35 cellular contexts compared by ENCODE assay signal in genomic region chr10:49382226-49382625, GRCh38. TPM values are rescaled to one million over a fixed set of nuclear protein-coding genes. Genes with fewer than 3 reads are reported as not detected.
"Had no signal": no experiment of that assay in that cellular context is flagged by ENCODE, and none has a peak within 500 bp of the region (broad histone marks: within the 10 kb centered on the region; RNA-seq: fewer than 3 reads in every experiment).

No MANE protein-coding gene starts in this region.

- H3K27ac ChIP-seq: adrenal gland, body of pancreas, epithelial cell of prostate, esophagus squamous epithelium, gastroesophageal sphincter, heart right ventricle had no signal

- H3K4me3 Mint-ChIP-seq: activated CD4-positive, alpha-beta memory T cell treated with anti-CD3 and anti-CD28 coated beads, Interleukin-2, amount 10 ng/mL, durations not matched to agents 7 days and 5 days; activated CD4-positive, alpha-beta T cell treated with anti-CD3 and anti-CD28 coated beads for 36 hours; activated CD4-positive, alpha-beta T cell treated with anti-CD3 and anti-CD28 coated beads, Interleukin-2, amount 10 ng/mL, durations not matched to agents 24 days and 14 days; activated naive CD4-positive, alpha-beta T cell treated with anti-CD3 and anti-CD28 coated beads for 36 hours; activated naive CD4-positive, alpha-beta T cell treated with anti-CD3 and anti-CD28 coated beads, Interleukin-2, amount 50 U/mL, for 24 hours; activated naive CD8-positive, alpha-beta T cell treated with anti-CD3 and anti-CD28 coated beads for 36 hours; activated naive CD8-positive, alpha-beta T cell treated with anti-CD3 and anti-CD28 coated beads, Interleukin-2, amount 50 U/mL, for 24 hours; activated T-helper 1 cell treated with anti-CD3 and anti-CD28 coated beads, Interleukin-12 subunit alpha, Interleukin-12 subunit beta, Interleukin-2, Interleukin-4 antibody, amounts not matched to agents 30 ng/mL and 10 ng/mL and 1 ng/mL, durations not matched to agents 14 hours and 24 hours and 36 hours; T-cell; T-helper 1 cell treated with Interleukin-12 subunit alpha and Interleukin-12 subunit beta and Interleukin-4 antibody, amounts not matched to agents 30 μg/mL and 1 μg/mL, for 36 hours had no signal

- H3K27ac Mint-ChIP-seq: activated CD4-positive, alpha-beta memory T cell treated with anti-CD3 and anti-CD28 coated beads, Interleukin-2, amount 10 ng/mL, durations not matched to agents 7 days and 5 days; activated CD4-positive, alpha-beta T cell treated with anti-CD3 and anti-CD28 coated beads for 36 hours; activated CD4-positive, alpha-beta T cell treated with anti-CD3 and anti-CD28 coated beads, Interleukin-2, amount 10 ng/mL, durations not matched to agents 24 days and 14 days; activated naive CD4-positive, alpha-beta T cell treated with anti-CD3 and anti-CD28 coated beads for 36 hours; activated naive CD4-positive, alpha-beta T cell treated with anti-CD3 and anti-CD28 coated beads, Interleukin-2, amount 50 U/mL, for 24 hours; activated naive CD8-positive, alpha-beta T cell treated with anti-CD3 and anti-CD28 coated beads for 36 hours; activated naive CD8-positive, alpha-beta T cell treated with anti-CD3 and anti-CD28 coated beads, Interleukin-2, amount 50 U/mL, for 24 hours; activated T-helper 1 cell treated with anti-CD3 and anti-CD28 coated beads, Interleukin-12 subunit alpha, Interleukin-12 subunit beta, Interleukin-2, Interleukin-4 antibody, amounts not matched to agents 30 ng/mL and 10 ng/mL and 1 ng/mL, durations not matched to agents 14 hours and 24 hours and 36 hours; activated T-helper 2 cell treated with anti-CD3 and anti-CD28 coated beads, Interferon-gamma antibody, Interleukin-2, Interleukin-4, amounts not matched to agents 10 μg/mL and 5 μg/mL and 100 μg/mL, durations not matched to agents 14 hours and 24 hours and 36 hours; T-cell; T-helper 1 cell treated with Interleukin-12 subunit alpha and Interleukin-12 subunit beta and Interleukin-4 antibody, amounts not matched to agents 30 μg/mL and 1 μg/mL, for 36 hours had no signal

- H3K4me3 ChIP-seq: adrenal gland, body of pancreas, esophagus squamous epithelium, gastroesophageal sphincter, heart right ventricle had no signal

- H3K9me3 Mint-ChIP-seq: activated CD4-positive, alpha-beta memory T cell treated with anti-CD3 and anti-CD28 coated beads, Interleukin-2, amount 10 ng/mL, durations not matched to agents 7 days and 5 days; activated CD4-positive, alpha-beta T cell treated with anti-CD3 and anti-CD28 coated beads, Interleukin-2, amount 10 ng/mL, durations not matched to agents 24 days and 14 days; activated naive CD4-positive, alpha-beta T cell treated with anti-CD3 and anti-CD28 coated beads for 36 hours; activated naive CD4-positive, alpha-beta T cell treated with anti-CD3 and anti-CD28 coated beads, Interleukin-2, amount 50 U/mL, for 24 hours; activated naive CD8-positive, alpha-beta T cell treated with anti-CD3 and anti-CD28 coated beads for 36 hours; activated naive CD8-positive, alpha-beta T cell treated with anti-CD3 and anti-CD28 coated beads, Interleukin-2, amount 50 U/mL, for 24 hours; activated T-helper 1 cell treated with anti-CD3 and anti-CD28 coated beads, Interleukin-12 subunit alpha, Interleukin-12 subunit beta, Interleukin-2, Interleukin-4 antibody, amounts not matched to agents 30 ng/mL and 10 ng/mL and 1 ng/mL, durations not matched to agents 14 hours and 24 hours and 36 hours; activated T-helper 2 cell treated with anti-CD3 and anti-CD28 coated beads, Interferon-gamma antibody, Interleukin-2, Interleukin-4, amounts not matched to agents 10 μg/mL and 5 μg/mL and 100 μg/mL, durations not matched to agents 14 hours and 24 hours and 36 hours; T-cell; T-helper 1 cell treated with Interleukin-12 subunit alpha and Interleukin-12 subunit beta and Interleukin-4 antibody, amounts not matched to agents 30 μg/mL and 1 μg/mL, for 36 hours had no signal

- ATAC-seq: activated CD4-positive, alpha-beta T cell treated with anti-CD3 and anti-CD28 coated beads for 36 hours; activated naive CD8-positive, alpha-beta T cell treated with anti-CD3 and anti-CD28 coated beads, Interleukin-2, amount 50 U/mL, for 24 hours; body of pancreas; gastroesophageal sphincter had no signal

- H3K27me3 ChIP-seq: adrenal gland, body of pancreas had no signal

- H3K36me3 ChIP-seq: adrenal gland, esophagus squamous epithelium, gastroesophageal sphincter, heart right ventricle had no signal

- H3K36me3 Mint-ChIP-seq: activated naive CD4-positive, alpha-beta T cell treated with anti-CD3 and anti-CD28 coated beads, Interleukin-2, amount 50 U/mL, for 24 hours; activated naive CD8-positive, alpha-beta T cell treated with anti-CD3 and anti-CD28 coated beads for 36 hours; T-cell had no signal

- H3K4me1 Mint-ChIP-seq: activated CD4-positive, alpha-beta memory T cell treated with anti-CD3 and anti-CD28 coated beads, Interleukin-2, amount 10 ng/mL, durations not matched to agents 7 days and 5 days; activated CD4-positive, alpha-beta T cell treated with anti-CD3 and anti-CD28 coated beads for 36 hours; activated CD4-positive, alpha-beta T cell treated with anti-CD3 and anti-CD28 coated beads, Interleukin-2, amount 10 ng/mL, durations not matched to agents 24 days and 14 days; activated naive CD4-positive, alpha-beta T cell treated with anti-CD3 and anti-CD28 coated beads, Interleukin-2, amount 50 U/mL, for 24 hours; activated naive CD8-positive, alpha-beta T cell treated with anti-CD3 and anti-CD28 coated beads for 36 hours; activated naive CD8-positive, alpha-beta T cell treated with anti-CD3 and anti-CD28 coated beads, Interleukin-2, amount 50 U/mL, for 24 hours; T-cell had no signal

- H3K27me3 Mint-ChIP-seq: activated CD4-positive, alpha-beta memory T cell treated with anti-CD3 and anti-CD28 coated beads, Interleukin-2, amount 10 ng/mL, durations not matched to agents 7 days and 5 days; activated CD4-positive, alpha-beta T cell treated with anti-CD3 and anti-CD28 coated beads for 36 hours; activated naive CD4-positive, alpha-beta T cell treated with anti-CD3 and anti-CD28 coated beads, Interleukin-2, amount 50 U/mL, for 24 hours; activated naive CD8-positive, alpha-beta T cell treated with anti-CD3 and anti-CD28 coated beads for 36 hours had no signal

- H3K4me1 ChIP-seq: adrenal gland, body of pancreas, esophagus squamous epithelium, gastroesophageal sphincter, heart right ventricle had no signal

- DNase-seq: activated CD4-positive, alpha-beta memory T cell treated with anti-CD3 and anti-CD28 coated beads, Interleukin-2, amount 10 ng/mL, durations not matched to agents 7 days and 5 days; activated CD4-positive, alpha-beta T cell treated with anti-CD3 and anti-CD28 coated beads for 36 hours; activated CD4-positive, alpha-beta T cell treated with anti-CD3 and anti-CD28 coated beads, Interleukin-2, amount 10 ng/mL, durations not matched to agents 24 days and 14 days; activated CD4-positive, CD25-positive, alpha-beta regulatory T cell; activated CD4-positive, CD25-positive, alpha-beta regulatory T cell treated with anti-CD3 and anti-CD28 coated beads, Interleukin-2, amount 50 U/mL, for 72 hours; activated effector memory CD4-positive, alpha-beta T cell treated with anti-CD3 and anti-CD28 coated beads, Interleukin-2, amount 50 U/mL, for 16 hours; activated naive CD4-positive, alpha-beta T cell treated with anti-CD3 and anti-CD28 coated beads for 36 hours; activated naive CD8-positive, alpha-beta T cell treated with anti-CD3 and anti-CD28 coated beads for 36 hours; activated naive CD8-positive, alpha-beta T cell treated with anti-CD3 and anti-CD28 coated beads, Interleukin-2, amount 50 U/mL, for 24 hours; activated T-cell treated with anti-CD3 and anti-CD28 coated beads, Interleukin-2, amount 50 U/mL, for 1 hour; activated T-cell treated with anti-CD3 and anti-CD28 coated beads, Interleukin-2, amount 50 U/mL, for 48 hours; amygdala; aorta; body of pancreas; caudate nucleus; effector CD8-positive, alpha-beta T cell; esophagus squamous epithelium; foreskin melanocyte; heart right ventricle; T1000 had no signal

- H3K9me3 ChIP-seq: adrenal gland, body of pancreas, esophagus squamous epithelium, gastroesophageal sphincter, heart right ventricle had no signal

RNA-seq across cellular contexts. Expression of gene DRGX, which starts 13.7 kb away (rescaled TPM):
- total RNA-seq: activated CD4-positive, alpha-beta memory T cell treated with anti-CD3 and anti-CD28 coated beads, Interleukin-2, amount 10 ng/mL, durations not matched to agents 7 days and 5 days; activated CD4-positive, alpha-beta T cell treated with anti-CD3 and anti-CD28 coated beads for 36 hours; activated naive CD4-positive, alpha-beta T cell treated with anti-CD3 and anti-CD28 coated beads for 36 hours; activated naive CD8-positive, alpha-beta T cell treated with anti-CD3 and anti-CD28 coated beads for 36 hours; activated T-helper 1 cell treated with anti-CD3 and anti-CD28 coated beads, Interleukin-12 subunit alpha, Interleukin-12 subunit beta, Interleukin-2, Interleukin-4 antibody, amounts not matched to agents 30 ng/mL and 10 ng/mL and 1 ng/mL, durations not matched to agents 14 hours and 24 hours and 36 hours; activated T-helper 2 cell treated with anti-CD3 and anti-CD28 coated beads, Interferon-gamma antibody, Interleukin-2, Interleukin-4, amounts not matched to agents 10 μg/mL and 5 μg/mL and 100 μg/mL, durations not matched to agents 14 hours and 24 hours and 36 hours; aorta; body of pancreas; chondrocyte; dermis microvascular lymphatic vessel endothelial cell; endothelial cell of umbilical vein; esophagus squamous epithelium; fibroblast of lung; fibroblast of villous mesenchyme; gastroesophageal sphincter; glomerular endothelial cell; heart right ventricle; T-cell; T-helper 2 cell treated with Interferon-gamma antibody and Interleukin-4, amounts not matched to agents 100 ng/mL and 5 ng/mL, for 36 hours had no signal
